26 cellular contexts compared by ENCODE assay signal in genomic region chr17:43784068-43784467, GRCh38. TPM values are rescaled to one million over a fixed set of nuclear protein-coding genes. Genes with fewer than 3 reads are reported as not detected.
A peak's percentile ranks its signal among the peaks of the same experiment; 100 is the strongest.
DNase-seq lines count a peak whose midpoint lies in the region; ATAC-seq and TF ChIP-seq lines count a peak whose summit lies in the region.
"Had no signal": no experiment of that assay in that cellular context is flagged by ENCODE, and none has a peak within 500 bp of the region (broad histone marks: within the 10 kb centered on the region; RNA-seq: fewer than 3 reads in every experiment).

No MANE protein-coding gene starts in this region.

- H3K4me3 ChIP-seq in PC-3 (ENCODE audit: low read length) (no peak overlapping the region), osteoblast (ENCODE audit: insufficient read depth, low read length) (peak overlapping the region; percentile 49)
- H3K4me3 ChIP-seq: body of pancreas, coronary artery, gastroesophageal sphincter, skin epidermis had no signal

- no peaks in the 10 kb centered on the region for H3K9me2 ChIP-seq in PC-3 (replicated peaks; ENCODE audit: low read length)

- peaks cover 17% of the 10 kb centered on the region for H3K4me1 Mint-ChIP-seq in chondrocyte (ENCODE audit: low read depth)

- H2AFZ ChIP-seq in PC-3 (ENCODE audit: low read length) (peak overlapping the region; percentile 40), osteoblast (ENCODE audit: low read length) (peak overlapping the region; percentile 83)

- ATAC-seq in PC-3 (peak; percentile 54), GM19455 (IDR thresholded peaks at IDR 0.05; ENCODE audit: unreplicated experiment) (no peak)
- ATAC-seq: activated CD8-positive, alpha-beta T cell treated with anti-CD3 and anti-CD28 coated beads for 36 hours; activated T-cell treated with anti-CD3 and anti-CD28 coated beads, Interleukin-2, amount 50 U/mL, for 4 hours; body of pancreas; gastroesophageal sphincter; left colon had no signal

- peaks cover 30% of the 10 kb centered on the region for H3K4me1 ChIP-seq in PC-3 (ENCODE audit: insufficient read depth, low read length)
- H3K4me1 ChIP-seq in osteoblast (ENCODE audit: insufficient read depth, low read length), result peaks cover 29% of the 10 kb centered on the region
- H3K4me1 ChIP-seq: BE2C had no signal

- no peaks in the 10 kb centered on the region for H3K36me3 ChIP-seq in PC-3 (ENCODE audit: low read depth, low read length)
- H3K36me3 ChIP-seq in osteoblast (ENCODE audit: insufficient read depth, low read length), result no peaks in the 10 kb centered on the region
- H3K36me3 ChIP-seq: BE2C, gastroesophageal sphincter had no signal

- H3K36me3 Mint-ChIP-seq in chondrocyte (ENCODE audit: low read depth), result no peaks in the 10 kb centered on the region

- peak overlapping the region; percentile 24 for H3K27ac Mint-ChIP-seq in chondrocyte (ENCODE audit: unreplicated experiment)
- H3K27ac Mint-ChIP-seq: activated CD8-positive, alpha-beta T cell treated with anti-CD3 and anti-CD28 coated beads for 36 hours; activated naive CD4-positive, alpha-beta T cell treated with anti-CD3 and anti-CD28 coated beads, Interleukin-2, amount 50 U/mL, for 72 hours; H9; progenitor cell of endocrine pancreas; stimulated activated naive CD8-positive, alpha-beta T cell treated with anti-CD3 and anti-CD28 coated beads, Interleukin-15, Interleukin-2, amounts not matched to agents 100 ng/mL and 50 ng/mL, for 24 hours had no signal

- no TSS peak for BruUV-seq in PC-3 (replicated peaks; lab: Mats Ljungman, UMichigan)

- intact Hi-C loops in PC-3 (cut with micrococcal nuclease), result no loop called here

- H3K9ac ChIP-seq in PC-3 (ENCODE audit: low read length), result no peak overlapping the region

- no peaks in the 10 kb centered on the region for H4K20me1 ChIP-seq in PC-3 (ENCODE audit: low read length)
- H4K20me1 ChIP-seq in osteoblast (ENCODE audit: insufficient read depth, low read length), result no peaks in the 10 kb centered on the region

- H3K9me3 ChIP-seq in PC-3 (ENCODE audit: low read length), result no peaks in the 10 kb centered on the region
- H3K9me3 ChIP-seq in osteoblast (ENCODE audit: low read depth, low read length), result no peaks in the 10 kb centered on the region
- H3K9me3 ChIP-seq: BE2C, body of pancreas, gastroesophageal sphincter had no signal

- H3K27ac ChIP-seq in PC-3 (ENCODE audit: low read length) (peak overlapping the region; percentile 12), osteoblast (ENCODE audit: low read depth, low read length) (peak overlapping the region; percentile 78)
- H3K27ac ChIP-seq: body of pancreas, coronary artery, gastroesophageal sphincter had no signal

- no peaks in the 10 kb centered on the region for H3K9me3 Mint-ChIP-seq in chondrocyte (ENCODE audit: low read depth)
- H3K9me3 Mint-ChIP-seq: activated CD8-positive, alpha-beta T cell treated with anti-CD3 and anti-CD28 coated beads for 36 hours; activated naive CD4-positive, alpha-beta T cell treated with anti-CD3 and anti-CD28 coated beads, Interleukin-2, amount 50 U/mL, for 72 hours; activated T-cell treated with anti-CD3 and anti-CD28 coated beads, Interleukin-2, amount 50 U/mL, for 4 hours; H9; neural crest cell; stimulated activated naive CD8-positive, alpha-beta T cell treated with anti-CD3 and anti-CD28 coated beads, Interleukin-15, Interleukin-2, amounts not matched to agents 100 ng/mL and 50 ng/mL, for 24 hours had no signal

- no peaks in the 10 kb centered on the region for H3K27me3 Mint-ChIP-seq in chondrocyte (ENCODE audit: low read depth)

- H3K4me2 ChIP-seq in PC-3 (ENCODE audit: low read length) (peak overlapping the region; percentile 40), osteoblast (ENCODE audit: insufficient read depth, low read length) (peak overlapping the region; percentile 72)

- DNase-seq in EH (ENCODE audit: low read depth), result peak; percentile 81
- peak; percentile 78 for DNase-seq in PC-3
- DNase-seq in chondrocyte (ENCODE audit: low spot score), result no peak
- DNase-seq in osteoblast (ENCODE audit: insufficient read length, low spot score, missing footprints), result no peak
- no peak for DNase-seq in SW 1271 (lab: John Stamatoyannopoulos, UW)
- DNase-seq in NCI-H510A (lab: John Stamatoyannopoulos, UW), result no peak
- DNase-seq in SIG-M5 treated with dmso at 0.1 percent for 504 hours (lab: John Stamatoyannopoulos, UW; ENCODE audit: unreplicated experiment), result no peak
- DNase-seq: activated CD8-positive, alpha-beta T cell treated with anti-CD3 and anti-CD28 coated beads for 36 hours; activated T-cell treated with anti-CD3 and anti-CD28 coated beads, Interleukin-2, amount 50 U/mL, for 4 hours; BE2C; body of pancreas; H9; left colon; NCI-H2081; NCI-H524; stimulated activated CD4-positive, alpha-beta T cell treated with anti-CD3 and anti-CD28 coated beads, Interleukin-2, amount 100 ng/mL, for 48 hours; trophoblast cell had no signal

- H3K27me3 ChIP-seq in PC-3 (ENCODE audit: low read length), result no peaks in the 10 kb centered on the region
- peaks cover 5% of the 10 kb centered on the region for H3K27me3 ChIP-seq in osteoblast (ENCODE audit: insufficient read depth, low read length)
- H3K27me3 ChIP-seq: body of pancreas, gastroesophageal sphincter had no signal

- no peak for TF ChIP-seq CTCF in PC-3 (conservative IDR thresholded peaks at IDR 0.05; ENCODE audit: low read depth, low read length)
- TF ChIP-seq CTCF in chondrocyte (IDR thresholded peaks at IDR 0.05), result no peak
- no peak for TF ChIP-seq CTCF in osteoblast (IDR thresholded peaks at IDR 0.05; ENCODE audit: extremely low read depth, low read depth, low read length)

- H3K79me2 ChIP-seq in PC-3 (ENCODE audit: low read length) (no peaks in the 10 kb centered on the region), osteoblast (ENCODE audit: insufficient read depth, low read length) (no peaks in the 10 kb centered on the region)

- H3F3A ChIP-seq in PC-3 (ENCODE audit: low read length, unreplicated experiment), result no peaks in the 10 kb centered on the region

- CTCF ChIA-PET in PC-3 (lab: Charles Lee), result no interaction called here

- POLR2A ChIA-PET in PC-3 (lab: Charles Lee; ENCODE audit: unreplicated experiment), result no interaction called here

- H3K4me3 Mint-ChIP-seq in chondrocyte (ENCODE audit: unreplicated experiment), result no peak overlapping the region
- H3K4me3 Mint-ChIP-seq: activated CD8-positive, alpha-beta T cell treated with anti-CD3 and anti-CD28 coated beads for 36 hours; activated T-cell treated with anti-CD3 and anti-CD28 coated beads, Interleukin-2, amount 50 U/mL, for 4 hours; H9; neural crest cell; stimulated activated naive CD8-positive, alpha-beta T cell treated with anti-CD3 and anti-CD28 coated beads, Interleukin-15, Interleukin-2, amounts not matched to agents 100 ng/mL and 50 ng/mL, for 24 hours had no signal

RNA-seq across cellular contexts. Expression of gene CFAP97D1, which starts 3.8 kb away (rescaled TPM):
- total RNA-seq in PC-3 (2014; rRNA removed) (0.12 and 0.29 TPM in 2 replicates), chondrocyte (not detected in 3 replicates), osteoblast (under 0.01 TPM in 1 of 2 replicates, not detected in the other)
- total RNA-seq: activated naive CD4-positive, alpha-beta T cell treated with anti-CD3 and anti-CD28 coated beads, Interleukin-2, amount 50 U/mL, for 72 hours; activated T-cell treated with anti-CD3 and anti-CD28 coated beads, Interleukin-2, amount 50 U/mL, for 4 hours; body of pancreas; H9; left colon; neural crest cell; progenitor cell of endocrine pancreas; T-helper 1 cell treated with Interleukin-12 subunit alpha and Interleukin-12 subunit beta and Interleukin-4 antibody, amounts not matched to agents 30 ng/mL and 1 ng/mL, for 36 hours had no signal

RNA-seq across cellular contexts. Expression of gene DUSP3, which starts 5.3 kb away (rescaled TPM):
- total RNA-seq in PC-3 (2014; rRNA removed) (48.6 and 50.7 TPM in 2 replicates), chondrocyte (39.4 to 60.2 TPM (median 57.7 TPM) in 3 replicates), osteoblast (67.8 and 68.8 TPM in 2 replicates)

RNA-seq across cellular contexts. Expression of gene SOST, which starts 25.5 kb away (rescaled TPM):
- not detected in 2 replicates for total RNA-seq in PC-3 (2014; rRNA removed)
- not detected in 3 replicates for total RNA-seq in chondrocyte
- total RNA-seq in osteoblast, result not detected in 2 replicates
- total RNA-seq: activated CD8-positive, alpha-beta T cell treated with anti-CD3 and anti-CD28 coated beads for 36 hours; activated naive CD4-positive, alpha-beta T cell treated with anti-CD3 and anti-CD28 coated beads, Interleukin-2, amount 50 U/mL, for 72 hours; activated T-cell treated with anti-CD3 and anti-CD28 coated beads, Interleukin-2, amount 50 U/mL, for 4 hours; body of pancreas; H9; left colon; neural crest cell; T-helper 1 cell treated with Interleukin-12 subunit alpha and Interleukin-12 subunit beta and Interleukin-4 antibody, amounts not matched to agents 30 ng/mL and 1 ng/mL, for 36 hours had no signal

RNA-seq across cellular contexts. Expression of gene MPP3, which starts 48.9 kb away (rescaled TPM):
- 34.3 and 46.8 TPM in 2 replicates for total RNA-seq in PC-3 (2014; rRNA removed)
- total RNA-seq in chondrocyte, result 13.3 to 15.6 TPM (median 14.4 TPM) in 3 replicates
- total RNA-seq in osteoblast, result 6.2 and 7.1 TPM in 2 replicates
- total RNA-seq: T-helper 1 cell treated with Interleukin-12 subunit alpha and Interleukin-12 subunit beta and Interleukin-4 antibody, amounts not matched to agents 30 ng/mL and 1 ng/mL, for 36 hours had no signal

Comparison
In these comparisons a context has a peak if more than half of its experiments do, and no peak if none do; other contexts are left out.
1. DNase-seq: peak in EH (single experiment) and PC-3 (single experiment); none in chondrocyte (single experiment), osteoblast (single experiment), SW 1271 (0 of 2), NCI-H510A (single experiment) and SIG-M5 treated with dmso at 0.1 percent for 504 hours (single experiment).